1 cellular context compared by ENCODE assay signal in the genomic region with DNA sequence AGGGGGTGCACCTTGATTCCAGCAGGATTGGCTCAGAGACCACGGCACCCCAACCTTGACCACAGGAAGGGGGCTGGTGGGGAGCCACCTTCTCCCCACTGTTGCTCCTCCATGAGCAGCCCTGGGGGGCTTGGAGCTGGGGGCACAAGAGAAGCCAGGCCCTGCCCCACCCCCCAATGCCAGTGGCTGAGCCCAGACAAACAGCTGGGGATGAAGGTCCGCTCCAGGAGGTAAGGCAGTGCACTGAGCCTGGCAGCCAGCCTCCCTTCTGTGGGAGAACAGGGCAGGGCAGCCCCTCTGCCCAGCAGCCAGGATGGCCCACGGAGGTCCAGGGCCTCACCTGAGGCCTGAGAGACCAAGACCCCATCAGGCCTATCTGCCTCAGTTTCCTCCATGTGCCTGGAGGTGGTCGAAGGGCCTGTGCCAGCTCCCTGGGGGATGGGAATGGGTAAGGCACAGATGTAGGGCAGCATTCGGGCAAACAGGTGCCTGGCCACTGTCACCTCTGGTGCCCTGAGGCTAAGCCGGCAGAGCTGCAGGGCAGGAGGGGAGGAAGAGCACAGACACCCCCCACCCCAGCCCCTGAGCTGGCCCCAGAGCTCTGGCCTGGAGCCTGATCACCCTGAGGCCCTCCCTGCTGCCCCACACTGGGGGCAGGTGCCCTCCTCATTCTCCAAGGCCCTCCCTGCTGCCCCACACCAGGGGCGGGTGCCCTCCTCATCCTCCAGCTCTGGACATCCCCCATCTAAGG.
TF ChIP-seq lines count a peak whose summit lies in the region.

No MANE protein-coding gene starts in this region.

TF ChIP-seq in endothelial cell of umbilical vein, 7 proteins besides CTCF, POLR2A, EP300 and RAD21:
- TF ChIP-seq POLR2AphosphoS5 (IDR thresholded peaks at IDR 0.05; ENCODE audit: insufficient read depth, low read depth, low read length): no peak
- TF ChIP-seq, protein P1, sequence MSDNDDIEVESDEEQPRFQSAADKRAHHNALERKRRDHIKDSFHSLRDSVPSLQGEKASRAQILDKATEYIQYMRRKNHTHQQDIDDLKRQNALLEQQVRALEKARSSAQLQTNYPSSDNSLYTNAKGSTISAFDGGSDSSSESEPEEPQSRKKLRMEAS (IDR thresholded peaks at IDR 0.05; ENCODE audit: insufficient read depth, insufficient read length): no peak
- no peak for TF ChIP-seq GATA2 (IDR thresholded peaks at IDR 0.05; ENCODE audit: insufficient read depth, insufficient read length, low read depth, low read length)
- no peak for TF ChIP-seq EZH2 (IDR thresholded peaks at IDR 0.05; ENCODE audit: borderline replicate concordance, low read depth, low read length, severe bottlenecking)
- TF ChIP-seq JUN (IDR thresholded peaks at IDR 0.05; ENCODE audit: borderline replicate concordance, insufficient read depth, insufficient read length, low read depth): no peak
